ENCODE assay signal across 25 cellular contexts in genomic region chr10:124100124-124100523, GRCh38. TPM values are rescaled to one million over a fixed set of nuclear protein-coding genes. Genes with fewer than 3 reads are reported as not detected.
"Had no signal": no experiment of that assay in that cellular context is flagged by ENCODE, and none has a peak within 500 bp of the region (broad histone marks: within the 10 kb centered on the region; RNA-seq: fewer than 3 reads in every experiment).

No MANE protein-coding gene starts in this region.

- H3K27ac ChIP-seq: RWPE1 had no signal

- H3K27me3 ChIP-seq: MG63 had no signal

- H3K4me3 ChIP-seq: MG63 had no signal

- H3K4me2 ChIP-seq: SK-N-SH had no signal

- ATAC-seq: Panc1, PC-3 had no signal

- H3K9ac ChIP-seq: SK-N-SH had no signal

- H3K9me3 ChIP-seq: MG63, SK-N-SH had no signal

- H3K36me3 ChIP-seq: MG63 had no signal

- DNase-seq: IMR-90, Karpas-422, KG1, MG63, NCI-H1092, NCI-H1105 treated with DMSO at 0.1 percent for 48 hours, NCI-H1417 treated with DMSO at 0.1 percent for 48 hours, NCI-H146, NCI-H1694 treated with DMSO at 0.1 percent for 48 hours, NCI-H1930, NCI-H2081, NCI-H2107, NCI-H2227 treated with DMSO at 0.1 percent for 48 hours, NCI-H446, NCI-H510A, NCI-H524 treated with DMSO at 0.1 percent for 48 hours, NCI-H69, NCI-H774, PC-3, SHP77, SK-N-SH had no signal

RNA-seq across cellular contexts. Expression of gene CHST15, which starts 6.7 kb away (rescaled TPM):
- total RNA-seq: HT-29, SK-MEL-5 had no signal
